Comparison of ENCODE assay signal across 1 cellular context in genomic region chr7:52747817-52748216, GRCh38.
TF ChIP-seq lines count a peak whose summit lies in the region.

No MANE protein-coding gene starts in this region.

TF ChIP-seq in H1, 55 proteins besides CTCF, POLR2A, EP300 and RAD21 (continued from another document):
- no peak for TF ChIP-seq CHD7 (IDR thresholded peaks at IDR 0.05; ENCODE audit: insufficient replicate concordance, low read length)
